Comparison of ENCODE assay signal across 9 cellular contexts in the genomic region with DNA sequence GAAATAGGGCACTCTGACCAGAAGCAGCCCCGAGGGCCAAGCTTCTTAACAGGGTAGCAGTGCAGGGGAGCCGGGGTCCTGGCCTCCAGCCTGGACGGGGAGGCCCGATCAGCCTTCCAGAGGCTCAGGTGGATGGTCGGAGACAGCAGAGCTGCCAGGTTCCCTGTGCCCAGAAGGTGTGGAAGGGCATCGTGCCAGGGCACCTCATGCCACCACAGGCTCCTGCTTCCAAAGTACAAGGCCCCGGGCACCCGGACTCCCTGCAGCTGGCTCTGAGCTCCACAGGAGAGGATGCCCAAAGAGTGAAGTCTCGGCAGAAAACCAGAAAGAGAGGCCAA. TPM values are rescaled to one million over a fixed set of nuclear protein-coding genes. Genes with fewer than 3 reads are reported as not detected.
DNase-seq lines count a peak whose midpoint lies in the region; ATAC-seq and TF ChIP-seq lines count a peak whose summit lies in the region.
"Had no signal": no experiment of that assay in that cellular context is flagged by ENCODE, and none has a peak within 500 bp of the region (broad histone marks: within the 10 kb centered on the region; RNA-seq: fewer than 3 reads in every experiment).

No MANE protein-coding gene starts in this region.

- H3K4me3 Mint-ChIP-seq in activated T-helper 17 cell treated with anti-CD3 and anti-CD28 coated beads, Interleukin-2, amount 50 U/mL, for 72 hours = peak overlapping the region; percentile 78
- no peak overlapping the region for H3K4me3 Mint-ChIP-seq in nephron progenitor cell

- TF ChIP-seq CTCF in left ventricle myocardium inferior (IDR thresholded peaks at IDR 0.05; ENCODE audit: borderline replicate concordance) (no peak), nephron progenitor cell (IDR thresholded peaks at IDR 0.05) (no peak)

- peaks cover 66% of the 10 kb centered on the region for H3K36me3 Mint-ChIP-seq in activated T-helper 17 cell treated with anti-CD3 and anti-CD28 coated beads, Interleukin-2, amount 50 U/mL, for 72 hours (ENCODE audit: low read depth)
- H3K36me3 Mint-ChIP-seq in nephron progenitor cell (ENCODE audit: low read depth) = peaks cover 26% of the 10 kb centered on the region

- H3K36me3 ChIP-seq in GM23248 (ENCODE audit: low read depth) = peaks cover 7% of the 10 kb centered on the region
- H3K36me3 ChIP-seq in left ventricle myocardium inferior = peaks cover 20% of the 10 kb centered on the region
- peaks cover 24% of the 10 kb centered on the region for H3K36me3 ChIP-seq in skeletal muscle satellite cell (ENCODE audit: insufficient read depth, low read length)

- peak overlapping the region; percentile 11; the same call in 1 of the 2 replicates for H3K4me3 ChIP-seq in GM23248
- peak overlapping the region; percentile 49 for H3K4me3 ChIP-seq in left ventricle myocardium inferior
- peak overlapping the region; percentile 3 for H3K4me3 ChIP-seq in skeletal muscle satellite cell (ENCODE audit: low read length)

- peaks cover 48% of the 10 kb centered on the region for H3K4me1 Mint-ChIP-seq in activated T-helper 17 cell treated with anti-CD3 and anti-CD28 coated beads, Interleukin-2, amount 50 U/mL, for 72 hours
- H3K4me1 Mint-ChIP-seq in nephron progenitor cell = peaks cover 50% of the 10 kb centered on the region

- H3K27me3 Mint-ChIP-seq in activated T-helper 17 cell treated with anti-CD3 and anti-CD28 coated beads, Interleukin-2, amount 50 U/mL, for 72 hours = no peaks in the 10 kb centered on the region
- H3K27me3 Mint-ChIP-seq in nephron progenitor cell (ENCODE audit: low read depth, poor library complexity) = peaks cover 2% of the 10 kb centered on the region

- in situ Hi-C loops in GM23248 (cut with MboI) = no loop called here

- H3K4me2 ChIP-seq in GM23248 (ENCODE audit: unreplicated experiment) = peak overlapping the region; percentile 76
- H3K4me2 ChIP-seq in skeletal muscle satellite cell (ENCODE audit: low read length) = peak overlapping the region; percentile 63

- H3K9me2 ChIP-seq in GM23248 (ENCODE audit: insufficient read depth) = no peaks in the 10 kb centered on the region

- H3F3A ChIP-seq in GM23248 (ENCODE audit: insufficient read depth) = peaks cover 51% of the 10 kb centered on the region

- no peak for ATAC-seq in activated T-helper 17 cell treated with anti-CD3 and anti-CD28 coated beads, Interleukin-2, amount 50 U/mL, for 72 hours (replicated peaks)
- ATAC-seq in left colon = no peak

- no peak for DNase-seq in GM23248
- no peak for DNase-seq in left ventricle myocardium inferior
- DNase-seq in DMS153 treated with DMSO at 0.1 percent for 48 hours (lab: John Stamatoyannopoulos, UW; ENCODE audit: unreplicated experiment) = no peak
- DNase-seq in left colon = no peak
- DNase-seq in epidermal melanocyte (ENCODE audit: insufficient read length, low spot score) = no peak
- no peak for DNase-seq in nephron progenitor cell
- DNase-seq: SHP77 treated with DMSO at 0.1 percent for 48 hours had no signal

- H3K9ac ChIP-seq in GM23248 = peak overlapping the region; percentile 84
- peak overlapping the region; percentile 72 for H3K9ac ChIP-seq in skeletal muscle satellite cell (ENCODE audit: low read depth, low read length)

- H3K27me3 ChIP-seq in GM23248 (replicated peaks; ENCODE audit: insufficient read depth) (no peaks in the 10 kb centered on the region), left ventricle myocardium inferior (ENCODE audit: low read depth) (no peaks in the 10 kb centered on the region), skeletal muscle satellite cell (ENCODE audit: control insufficient read depth, insufficient read depth, low read length) (no peaks in the 10 kb centered on the region)

- H2AFZ ChIP-seq in GM23248 = no peak overlapping the region

- H3K9me3 ChIP-seq in GM23248 (ENCODE audit: low read depth) = no peaks in the 10 kb centered on the region
- H3K9me3 ChIP-seq in left ventricle myocardium inferior (replicated peaks) = no peaks in the 10 kb centered on the region
- no peaks in the 10 kb centered on the region for H3K9me3 ChIP-seq in skeletal muscle satellite cell (replicated peaks; ENCODE audit: low read length)

- H3K4me1 ChIP-seq in GM23248 (ENCODE audit: insufficient read depth) = peaks cover 51% of the 10 kb centered on the region
- peaks cover 100% of the 10 kb centered on the region for H3K4me1 ChIP-seq in left ventricle myocardium inferior
- H3K4me1 ChIP-seq in skeletal muscle satellite cell (ENCODE audit: control insufficient read depth, insufficient read depth, low read length) = peaks cover 55% of the 10 kb centered on the region

- no peaks in the 10 kb centered on the region for H3K9me3 Mint-ChIP-seq in activated T-helper 17 cell treated with anti-CD3 and anti-CD28 coated beads, Interleukin-2, amount 50 U/mL, for 72 hours
- no peaks in the 10 kb centered on the region for H3K9me3 Mint-ChIP-seq in nephron progenitor cell

- H4K20me1 ChIP-seq in GM23248 (ENCODE audit: insufficient read depth) = peaks cover 9% of the 10 kb centered on the region; the same call in 1 of the 2 replicates

- intact Hi-C loops in left ventricle myocardium inferior (cut with micrococcal nuclease) = no loop called here
- intact Hi-C loops in left colon (cut with DNase I, micrococcal nuclease) = no loop called here

- H3K27ac ChIP-seq in GM23248 = peak overlapping the region; percentile 99
- H3K27ac ChIP-seq in left ventricle myocardium inferior (replicated peaks) = peak overlapping the region; percentile 93

- 16 to 19% methylated on average over 9 of the region's 9 CpGs for WGBS in GM23248 (ENCODE audit: low coverage in 1 of 2, low lambda C conversion rate in 2 of 2, missing lambda C conversion rate in 2 of 2), 2 experiments

- H3K27ac Mint-ChIP-seq in activated T-helper 17 cell treated with anti-CD3 and anti-CD28 coated beads, Interleukin-2, amount 50 U/mL, for 72 hours = peak overlapping the region; percentile 93
- H3K27ac Mint-ChIP-seq in nephron progenitor cell = no peak overlapping the region

- peaks cover 94% of the 10 kb centered on the region for H3K79me2 ChIP-seq in GM23248 (ENCODE audit: insufficient read depth)

RNA-seq across cellular contexts. Expression of a gene that starts 14.3 kb away (rescaled TPM):
- total RNA-seq in GM23248 (2014; rRNA removed; shearing (Covaris generic)) = 90.2 and 124 TPM in 2 replicates
- 55.2 and 56.3 TPM in 2 replicates for polyA plus RNA-seq in GM23248 (2016; fragmentation: Nextera tagmentation; extraction: Ambion mirVana)
- 100 to 1,000 TPM in 1 of 2 donors, 10 to 100 TPM in 1; 96.5 to 107 TPM for total RNA-seq in activated T-helper 17 cell treated with anti-CD3 and anti-CD28 coated beads, Interleukin-2, amount 50 U/mL, for 72 hours
- total RNA-seq in left ventricle myocardium inferior (40.3 TPM), left colon (10 to 100 TPM; 76.1 to 91.5 TPM)
- total RNA-seq in skeletal muscle satellite cell (2012; rRNA removed) = 43.7 and 56.5 TPM in 2 replicates

RNA-seq across cellular contexts. Expression of a gene that starts 19.7 kb away (rescaled TPM):
- not detected in 2 replicates for total RNA-seq in GM23248 (2014; rRNA removed; shearing (Covaris generic))
- polyA plus RNA-seq in GM23248 (2016; fragmentation: Nextera tagmentation; extraction: Ambion mirVana) = not detected in 2 replicates
- total RNA-seq in activated T-helper 17 cell treated with anti-CD3 and anti-CD28 coated beads, Interleukin-2, amount 50 U/mL, for 72 hours = under 1 TPM; 0.37 to 0.71 TPM
- total RNA-seq in left ventricle myocardium inferior (1.1 TPM), left colon (10 to 100 TPM; 44.5 to 45.5 TPM)
- 0.25 TPM in 1 of 2 replicates, not detected in the other for total RNA-seq in skeletal muscle satellite cell (2012; rRNA removed)

RNA-seq across cellular contexts. Expression of a gene that starts 52.9 kb away (rescaled TPM):
- 12.4 and 18.9 TPM in 2 replicates for total RNA-seq in GM23248 (2014; rRNA removed; shearing (Covaris generic))
- polyA plus RNA-seq in GM23248 (2016; fragmentation: Nextera tagmentation; extraction: Ambion mirVana) = 6.3 and 6.8 TPM in 2 replicates
- 10 to 100 TPM; 20.9 to 23.1 TPM for total RNA-seq in activated T-helper 17 cell treated with anti-CD3 and anti-CD28 coated beads, Interleukin-2, amount 50 U/mL, for 72 hours
- total RNA-seq in left ventricle myocardium inferior (13.1 TPM), left colon (10 to 100 TPM; 25.3 to 43.4 TPM)
- 13.3 and 22.1 TPM in 2 replicates for total RNA-seq in skeletal muscle satellite cell (2012; rRNA removed)

RNA-seq across cellular contexts. Expression of a gene that starts 53.8 kb away (rescaled TPM):
- 13.2 and 15.8 TPM in 2 replicates for total RNA-seq in GM23248 (2014; rRNA removed; shearing (Covaris generic))
- polyA plus RNA-seq in GM23248 (2016; fragmentation: Nextera tagmentation; extraction: Ambion mirVana) = 24.6 and 26.1 TPM in 2 replicates
- total RNA-seq in activated T-helper 17 cell treated with anti-CD3 and anti-CD28 coated beads, Interleukin-2, amount 50 U/mL, for 72 hours = 10 to 100 TPM; 17.9 to 28.2 TPM
- total RNA-seq in left ventricle myocardium inferior (8.7 TPM), left colon (10 to 100 TPM; 21.0 to 25.5 TPM)
- 20.0 and 21.4 TPM in 2 replicates for total RNA-seq in skeletal muscle satellite cell (2012; rRNA removed)

Comparison
In these comparisons a context has a peak if more than half of its experiments do, and no peak if none do; other contexts are left out.
1. RNA of a gene that starts 19.7 kb away (total RNA-seq): 44.5 to 45.5 TPM in left colon; 1.1 TPM in left ventricle myocardium inferior (single experiment), 0.37 to 0.71 TPM in activated T-helper 17 cell treated with anti-CD3 and anti-CD28 coated beads, Interleukin-2, amount 50 U/mL, for 72 hours and not detected in GM23248; every median in the first group is over 10 times any median in the second.
2. Peak in every context shown above with its lines, with median percentiles within 50 percentile points of each other: H3K4me3 ChIP-seq.